In genomic region chr6:79947191-79948173, GRCh38 we compare ENCODE assay signal across 8 cellular contexts. TPM values are rescaled to one million over a fixed set of nuclear protein-coding genes. Genes with fewer than 3 reads are reported as not detected.
A peak's percentile ranks its signal among the peaks of the same experiment; 100 is the strongest.
DNase-seq lines count a peak whose midpoint lies in the region; ATAC-seq and TF ChIP-seq lines count a peak whose summit lies in the region.

TSS of gene ELOVL4 (minus strand) at chr6:79947553. CDS start at chr6:79947279, 274 bp downstream.

- ATAC-seq in HG02759 (IDR thresholded peaks at IDR 0.05; ENCODE audit: unreplicated experiment): peak; percentile 63

- H3K27ac ChIP-seq in dorsolateral prefrontal cortex: peak within 1 kb of the TSS in 54 of 59 donors; percentile 2 to 86 (median 71)

- H3K27me3 ChIP-seq in dorsolateral prefrontal cortex: no peaks in the 10 kb centered on the region

- TF ChIP-seq CTCF in dorsolateral prefrontal cortex (IDR thresholded peaks at IDR 0.05 in 54 of 56, conservative IDR thresholded peaks at IDR 0.05 in 2 of 56; ENCODE audit: low read depth in 1 of 56, partially characterized antibody in 56 of 56) (peak in 16 of 56 donors; percentile 7 to 35 (median 16)), lower leg skin (IDR thresholded peaks at IDR 0.05) (no peak)

- intact Hi-C loops in dorsolateral prefrontal cortex (cut with DNase I) (loop anchor here (5.0 kb wide), 3 partner anchors 55 to 160 kb away; partner anchors contain the start of genes BCKDHB (in 1 of the 2) and TTK (in 1 of the 2)), lower leg skin (cut with DNase I; ENCODE audit: low total_unique reads) (loop anchor here (10.0 kb wide), 1 partner anchor 147 kb away; no protein-coding TSS in a partner anchor)

- WGBS in lower leg skin, 2 donors: 1 to 2% methylated on average over 24 to 54 of the region's 84 CpGs

- no peak for TF ChIP-seq POLR2A in lower leg skin (IDR thresholded peaks at IDR 0.05)

- H3K4me3 ChIP-seq in dorsolateral prefrontal cortex (peak within 1 kb of the TSS; percentile 55 to 96 (median 83)), lower leg skin (ENCODE audit: low read depth, poor library complexity, severe bottlenecking) (peak within 1 kb of the TSS; percentile 50)

- DNase-seq in EL: peak; percentile 82
- DNase-seq in NCI-H2107 treated with DMSO at 0.1 percent for 48 hours (lab: John Stamatoyannopoulos, UW; ENCODE audit: unreplicated experiment): peak; percentile 58
- DNase-seq in activated CD4-positive, alpha-beta T cell treated with anti-CD3 and anti-CD28 coated beads, Interleukin-2, amount 50 U/mL, for 24 hours (ENCODE audit: low read depth in 1 of 2, low spot score in 1 of 2): peak; percentile 19 to 20
- peak; percentile 80 to 90 (median 88) for DNase-seq in dorsolateral prefrontal cortex
- DNase-seq in lower leg skin (ENCODE audit: low spot score in 2 of 2): peak; percentile 35 to 90
- peak; percentile 56 for DNase-seq in stimulated activated CD4-positive, alpha-beta T cell treated with anti-CD3 and anti-CD28 coated beads, Interleukin-4, amount 100 ng/mL, for 1 hour
- DNase-seq in GM19238 (ENCODE audit: insufficient read length, low spot score): no peak

RNA-seq across cellular contexts. Expression of gene ELOVL4, which starts in this region (rescaled TPM):
- total RNA-seq in dorsolateral prefrontal cortex (10 to 100 TPM in 119 of 120 experiments, 1 to 10 TPM in 1; 9.6 to 41.2 (median 29.0) TPM), lower leg skin (100 to 1,000 TPM in 2 of 4 donors, 10 to 100 TPM in 2; 56.0 to 134 (median 97.6) TPM)
